16 cellular contexts compared by ENCODE assay signal in genomic region chr11:66768088-66768521, GRCh38. TPM values are rescaled to one million over a fixed set of nuclear protein-coding genes. Genes with fewer than 3 reads are reported as not detected.
DNase-seq lines count a peak whose midpoint lies in the region; ATAC-seq, FAIRE-seq and TF ChIP-seq lines count a peak whose summit lies in the region.
"Had no signal": no experiment of that assay in that cellular context is flagged by ENCODE, and none has a peak within 500 bp of the region (broad histone marks: within the 10 kb centered on the region; RNA-seq: fewer than 3 reads in every experiment).

No MANE protein-coding gene starts in this region.

- TF ChIP-seq CTCF in transverse colon (IDR thresholded peaks at IDR 0.05): no peak

- H3K27ac ChIP-seq in epithelial cell of prostate: peak overlapping the region; percentile 73
- no peak overlapping the region for H3K27ac ChIP-seq in transverse colon

- FAIRE-seq in H54 (lab: Jason Lieb, UNC): no peak

- WGBS in transverse colon (ENCODE audit: low coverage in 1 of 2), 2 donors: 91 to 100% methylated on average over 3 of the region's 3 CpGs

- no peak overlapping the region for H3K4me3 ChIP-seq in transverse colon
- H3K4me3 ChIP-seq: mucosa of descending colon had no signal

- H3K9me3 ChIP-seq in transverse colon: no peaks in the 10 kb centered on the region
- H3K9me3 ChIP-seq: mucosa of descending colon had no signal

- no peaks in the 10 kb centered on the region for H3K4me1 ChIP-seq in transverse colon

- TF ChIP-seq POLR2A in transverse colon (IDR thresholded peaks at IDR 0.05) (no peak), H54 (IDR thresholded peaks at IDR 0.05; ENCODE audit: low read depth, low read length) (no peak)

- ATAC-seq in GM19455 (IDR thresholded peaks at IDR 0.05; ENCODE audit: unreplicated experiment): no peak
- ATAC-seq: mucosa of descending colon; stimulated activated memory B cell treated with anti-CD40 and anti-IgM and Interleukin-4, amounts not matched to agents 10 μg/mL and 1 μg/mL and 100 μg/mL, for 72 hours had no signal

- intact Hi-C loops in transverse colon (cut with DNase I; ENCODE audit: low total_unique reads): no loop called here

- DNase-seq in AML-193 (lab: John Stamatoyannopoulos, UW) (peak; percentile 16 to 18), MV-4-11 (lab: John Stamatoyannopoulos, UW) (peak; percentile 43), epithelial cell of prostate (ENCODE audit: low read depth, low spot score) (peak; percentile 73), kidney tubule cell (ENCODE audit: low spot score) (peak; percentile 91), transverse colon (no peak), GF-D8 (lab: John Stamatoyannopoulos, UW) (no peak), H54 (ENCODE audit: insufficient read length, low spot score) (no peak)
- DNase-seq: activated CD4-positive, alpha-beta T cell treated with anti-CD3 and anti-CD28 coated beads, Interleukin-2, amount 50 U/mL, for 4 hours; DMS 273 treated with DMSO at 0.1 percent for 48 hours; mucosa of descending colon; NCI-H1092; NCI-H526; stimulated activated CD4-positive, alpha-beta T cell treated with anti-CD3 and anti-CD28 coated beads, Interleukin-4, amount 100 ng/mL, for 4 hours; T-helper 9 cell had no signal

- H3K27me3 ChIP-seq in transverse colon: no peaks in the 10 kb centered on the region

- H3K36me3 ChIP-seq in transverse colon: no peaks in the 10 kb centered on the region

- in situ Hi-C loops in transverse colon (cut with MboI; ENCODE audit: low pct_ligation_motif_present in 1 of 4, low pct_unique_long_range_greater_than_20kb in 1 of 4, low sequenced_read_pairs in 3 of 4): no loop called here

- TF ChIP-seq EP300 in transverse colon (IDR thresholded peaks at IDR 0.05; ENCODE audit: low read depth): no peak

RNA-seq across cellular contexts. Expression of gene SPTBN2, which starts 39.1 kb away (rescaled TPM):
- 1 to 10 TPM in 3 of 4 donors, under 1 TPM in 1; 0.75 to 2.2 (median 1.6) TPM for total RNA-seq in transverse colon

Comparison
In these comparisons a context has a peak if more than half of its experiments do, and no peak if none do; other contexts are left out.
1. DNase-seq: peak in AML-193 (2 of 2), MV-4-11 (single experiment), epithelial cell of prostate (single experiment) and kidney tubule cell (single experiment); none in transverse colon (single experiment), GF-D8 (single experiment) and H54 (single experiment).